Comparison of ENCODE assay signal across 23 cellular contexts in genomic region chr13:106847049-106847448, GRCh38.
"Had no signal": no experiment of that assay in that cellular context is flagged by ENCODE, and none has a peak within 500 bp of the region (broad histone marks: within the 10 kb centered on the region; RNA-seq: fewer than 3 reads in every experiment).

No MANE protein-coding gene starts in this region.

- H3K9me3 Mint-ChIP-seq: nephron progenitor cell; stimulated activated naive B cell treated with anti-CD40 and anti-IgM and Interleukin-4, amounts not matched to agents 10 μg/mL and 1 μg/mL and 100 μg/mL, for 72 hours; stimulated activated naive CD8-positive, alpha-beta T cell treated with anti-CD3 and anti-CD28 coated beads, Interleukin-15, amount 100 ng/mL, for 72 hours had no signal

- H3K27me3 ChIP-seq: colonic mucosa, heart left ventricle, left lung, neutrophil, right atrium auricular region, sigmoid colon, testis, transverse colon had no signal

- H3K4me3 Mint-ChIP-seq: naive thymus-derived CD4-positive, alpha-beta T cell; nephron progenitor cell; stimulated activated naive B cell treated with anti-CD40 and anti-IgM and Interleukin-4, amounts not matched to agents 10 μg/mL and 1 μg/mL and 100 μg/mL, for 72 hours; stimulated activated naive CD8-positive, alpha-beta T cell treated with anti-CD3 and anti-CD28 coated beads, Interleukin-15, amount 100 ng/mL, for 72 hours had no signal

- H3K9me3 ChIP-seq: colonic mucosa, heart left ventricle, left lung, neutrophil, psoas muscle, right atrium auricular region, sigmoid colon, testis, transverse colon had no signal

- ATAC-seq: heart left ventricle; left lung; naive thymus-derived CD4-positive, alpha-beta T cell; psoas muscle; stimulated activated naive B cell treated with anti-CD40 and anti-IgM and Interleukin-4, amounts not matched to agents 10 μg/mL and 1 μg/mL and 100 μg/mL, for 72 hours; stimulated activated naive CD8-positive, alpha-beta T cell treated with anti-CD3 and anti-CD28 coated beads, Interleukin-15, amount 100 ng/mL, for 72 hours had no signal

- DNase-seq: colonic mucosa; dermis blood vessel endothelial cell; erythroblast; foreskin melanocyte; heart left ventricle; hippocampal formation; islet precursor cell; left lung; mesendoderm; naive thymus-derived CD4-positive, alpha-beta T cell; nephron progenitor cell; psoas muscle; sigmoid colon; stimulated activated CD4-positive, alpha-beta T cell treated with anti-CD3 and anti-CD28 coated beads, Interleukin-2, amount 100 ng/mL, for 24 hours; stimulated activated CD4-positive, alpha-beta T cell treated with anti-CD3 and anti-CD28 coated beads, Interleukin-4, amount 100 ng/mL, for 4 hours; stimulated activated naive B cell treated with anti-CD40 and anti-IgM and Interleukin-4, amounts not matched to agents 10 μg/mL and 1 μg/mL and 100 μg/mL, for 72 hours; stimulated activated naive CD8-positive, alpha-beta T cell treated with anti-CD3 and anti-CD28 coated beads, Interleukin-15, amount 100 ng/mL, for 72 hours; testis; transverse colon had no signal

- H3K4me1 ChIP-seq: colonic mucosa, heart left ventricle, left lung, psoas muscle, right atrium auricular region, sigmoid colon, testis, transverse colon had no signal

- H3K36me3 ChIP-seq: colonic mucosa, heart left ventricle, left lung, neutrophil, right atrium auricular region, sigmoid colon, transverse colon had no signal

- H3K27ac ChIP-seq: colonic mucosa, heart left ventricle, left lung, neutrophil, psoas muscle, right atrium auricular region, sigmoid colon, skin epidermis, testis, transverse colon had no signal

- H3K4me1 Mint-ChIP-seq: naive thymus-derived CD4-positive, alpha-beta T cell; stimulated activated naive B cell treated with anti-CD40 and anti-IgM and Interleukin-4, amounts not matched to agents 10 μg/mL and 1 μg/mL and 100 μg/mL, for 72 hours; stimulated activated naive CD8-positive, alpha-beta T cell treated with anti-CD3 and anti-CD28 coated beads, Interleukin-15, amount 100 ng/mL, for 72 hours had no signal

- H3K4me3 ChIP-seq: colonic mucosa, heart left ventricle, left lung, lung, psoas muscle, right atrium auricular region, sigmoid colon, skin epidermis, testis, transverse colon had no signal

- H3K27me3 Mint-ChIP-seq: stimulated activated naive B cell treated with anti-CD40 and anti-IgM and Interleukin-4, amounts not matched to agents 10 μg/mL and 1 μg/mL and 100 μg/mL, for 72 hours; stimulated activated naive CD8-positive, alpha-beta T cell treated with anti-CD3 and anti-CD28 coated beads, Interleukin-15, amount 100 ng/mL, for 72 hours had no signal

- H3K27ac Mint-ChIP-seq: naive thymus-derived CD4-positive, alpha-beta T cell; nephron progenitor cell; stimulated activated naive B cell treated with anti-CD40 and anti-IgM and Interleukin-4, amounts not matched to agents 10 μg/mL and 1 μg/mL and 100 μg/mL, for 72 hours; stimulated activated naive CD8-positive, alpha-beta T cell treated with anti-CD3 and anti-CD28 coated beads, Interleukin-15, amount 100 ng/mL, for 72 hours had no signal

- H3K36me3 Mint-ChIP-seq: naive thymus-derived CD4-positive, alpha-beta T cell; stimulated activated naive B cell treated with anti-CD40 and anti-IgM and Interleukin-4, amounts not matched to agents 10 μg/mL and 1 μg/mL and 100 μg/mL, for 72 hours had no signal
